ENCODE assay signal across 1 cellular context in genomic region chr10:7826971-7827370, GRCh38.
TF ChIP-seq lines count a peak whose summit lies in the region.

No MANE protein-coding gene starts in this region.

TF ChIP-seq in H1, 55 proteins besides CTCF, POLR2A, EP300 and RAD21:
- no peak for TF ChIP-seq JUND (IDR thresholded peaks at IDR 0.05; ENCODE audit: low read length)
- TF ChIP-seq SIX5 (IDR thresholded peaks at IDR 0.05; ENCODE audit: low read depth, low read length), result no peak
- TF ChIP-seq BACH1 (IDR thresholded peaks at IDR 0.05; ENCODE audit: low read length), result peak; percentile 88
- no peak for TF ChIP-seq TBP (IDR thresholded peaks at IDR 0.05; ENCODE audit: low read depth, low read length)
- TF ChIP-seq SAP30 (IDR thresholded peaks at IDR 0.05; ENCODE audit: insufficient read depth, insufficient replicate concordance, low read length), result no peak
- TF ChIP-seq MAFK (IDR thresholded peaks at IDR 0.05; ENCODE audit: low read depth, low read length), result peak; percentile 56; the same call in 1 of the 2 replicates
- TF ChIP-seq RBBP5 (IDR thresholded peaks at IDR 0.05; ENCODE audit: borderline replicate concordance, low read depth, low read length), result no peak
- TF ChIP-seq JUN (IDR thresholded peaks at IDR 0.05; ENCODE audit: low read depth, low read length), result no peak
- TF ChIP-seq RNF2 (IDR thresholded peaks at IDR 0.05; ENCODE audit: borderline replicate concordance, low read depth, low read length, missing control alignments, poor library complexity, severe bottlenecking), result no peak
- no peak for TF ChIP-seq PHF8 (conservative IDR thresholded peaks at IDR 0.05; ENCODE audit: low read depth, low read length)
- TF ChIP-seq USF2 (IDR thresholded peaks at IDR 0.05; ENCODE audit: low read length), result no peak
- no peak for TF ChIP-seq SP1 (IDR thresholded peaks at IDR 0.05; ENCODE audit: low read depth, low read length)
